8 cellular contexts compared by ENCODE assay signal in the genomic region with DNA sequence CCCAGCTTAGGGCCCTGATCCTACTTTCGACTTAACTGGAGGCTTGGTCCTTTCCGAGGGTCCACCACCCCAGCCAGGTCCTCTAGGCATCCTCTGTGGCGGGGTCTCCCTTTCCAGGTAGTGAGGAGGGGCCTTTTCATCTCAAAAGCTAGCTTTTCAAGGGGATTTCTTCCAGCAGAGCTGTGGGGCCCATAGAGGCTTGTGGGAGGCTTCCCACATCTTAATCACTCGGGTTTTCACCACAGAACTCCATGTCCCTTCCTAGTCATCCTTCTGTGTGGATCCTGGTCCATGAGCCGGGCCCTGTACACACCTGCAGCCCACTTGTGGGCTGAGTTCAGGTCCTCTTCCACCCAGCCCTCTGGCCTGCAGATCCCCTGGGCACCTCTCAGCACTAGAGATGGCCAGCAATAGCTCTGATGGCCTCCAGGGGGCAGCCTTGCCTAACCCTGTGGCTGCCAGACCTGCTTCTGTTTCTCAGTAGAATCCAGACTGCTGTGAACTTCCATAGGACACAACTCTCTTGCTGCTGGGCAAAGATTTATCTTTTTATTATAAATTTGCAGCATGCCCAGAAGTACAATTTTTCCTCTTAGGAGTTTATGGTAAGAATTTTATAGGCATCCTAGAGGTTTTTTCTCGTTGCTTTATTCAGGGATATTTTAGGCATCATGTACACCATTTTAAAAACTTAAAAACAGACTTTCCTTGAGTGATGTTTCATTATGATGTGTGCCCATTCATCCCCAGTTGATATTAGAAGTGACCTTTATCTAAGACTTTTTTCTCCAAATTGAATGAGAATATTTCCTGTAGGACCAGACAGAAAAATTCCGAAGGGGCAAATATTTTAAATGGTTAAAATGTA.
A peak's percentile ranks its signal among the peaks of the same experiment; 100 is the strongest.
DNase-seq lines count a peak whose midpoint lies in the region; ATAC-seq and TF ChIP-seq lines count a peak whose summit lies in the region.

No MANE protein-coding gene starts in this region.

- peaks cover 29% of the 10 kb centered on the region for H3K4me1 Mint-ChIP-seq in WTC11

- H3K9me3 Mint-ChIP-seq in WTC11 = peaks cover 9% of the 10 kb centered on the region

- H3K27ac Mint-ChIP-seq in WTC11 = no peak overlapping the region

- TF ChIP-seq CTCF in AG09309 (IDR thresholded peaks at IDR 0.05; ENCODE audit: control insufficient read depth, insufficient read depth, low read depth, low read length, missing control alignments) (peak; percentile 96), WTC11 (IDR thresholded peaks at IDR 0.05) (peak; percentile 93)

- H3K27me3 Mint-ChIP-seq in WTC11 (ENCODE audit: low read depth) = no peaks in the 10 kb centered on the region

- intact Hi-C loops in left colon (cut with DNase I, micrococcal nuclease) = loop anchor here in 1 of 2 donors (10.0 kb wide), 1 partner anchor 347 kb away; no protein-coding TSS in a partner anchor

- DNase-seq in AG09309 (ENCODE audit: low read depth) (peak; percentile 32), NCI-H2196 treated with DMSO at 0.1 percent for 48 hours (lab: John Stamatoyannopoulos, UW; ENCODE audit: unreplicated experiment) (peak; percentile 52), WTC11 (ENCODE audit: low spot score) (peak; percentile 64), caudate nucleus (lab: John Stamatoyannopoulos, UW) (peak in 43 of 61 donors; percentile 13 to 74 (median 35)), left colon (peak in 1 of 2 donors; percentile 59)
- DNase-seq in stimulated activated CD4-positive, alpha-beta T cell treated with anti-CD3 and anti-CD28 coated beads, Interleukin-4, amount 100 ng/mL, for 4 hours = peak; percentile 27 to 54

- H3K36me3 Mint-ChIP-seq in WTC11 = peaks cover 22% of the 10 kb centered on the region

- no peak overlapping the region for H3K4me3 Mint-ChIP-seq in WTC11

- ATAC-seq in GM18861 (IDR thresholded peaks at IDR 0.05; ENCODE audit: unreplicated experiment) = peak; percentile 86
- ATAC-seq in HG03066 (IDR thresholded peaks at IDR 0.05; ENCODE audit: low read depth, unreplicated experiment) = peak; percentile 85
- ATAC-seq in WTC11 = peak; percentile 93
- ATAC-seq in left colon = peak; percentile 94

- no peak overlapping the region for H3K27ac ChIP-seq in caudate nucleus (ENCODE audit: low read depth, low read length)

- POLR2A ChIA-PET in WTC11 (lab: Charles Lee) = no interaction called here

- CTCF ChIA-PET in WTC11 (lab: Charles Lee) = interaction anchor here (0.5 to 2.8 kb wide), 40 partner anchors 8 to 373 kb away, joined by 3 to 30 read pairs (median 4); a partner anchor contains a TSS

- no peak overlapping the region for H3K4me3 ChIP-seq in AG09309 (ENCODE audit: control insufficient read depth, low read depth, low read length)

TF ChIP-seq in WTC11, 78 proteins besides CTCF, POLR2A, EP300 and RAD21:
- TF ChIP-seq TCF7 (CRISPR knock-in tag; IDR thresholded peaks at IDR 0.05; ENCODE audit: low read depth) (no peak), CREB1 (CRISPR knock-in tag; IDR thresholded peaks at IDR 0.05) (no peak), ESRRA (CRISPR knock-in tag; IDR thresholded peaks at IDR 0.05; ENCODE audit: borderline replicate concordance) (no peak)
- TF ChIP-seq, protein P1, sequence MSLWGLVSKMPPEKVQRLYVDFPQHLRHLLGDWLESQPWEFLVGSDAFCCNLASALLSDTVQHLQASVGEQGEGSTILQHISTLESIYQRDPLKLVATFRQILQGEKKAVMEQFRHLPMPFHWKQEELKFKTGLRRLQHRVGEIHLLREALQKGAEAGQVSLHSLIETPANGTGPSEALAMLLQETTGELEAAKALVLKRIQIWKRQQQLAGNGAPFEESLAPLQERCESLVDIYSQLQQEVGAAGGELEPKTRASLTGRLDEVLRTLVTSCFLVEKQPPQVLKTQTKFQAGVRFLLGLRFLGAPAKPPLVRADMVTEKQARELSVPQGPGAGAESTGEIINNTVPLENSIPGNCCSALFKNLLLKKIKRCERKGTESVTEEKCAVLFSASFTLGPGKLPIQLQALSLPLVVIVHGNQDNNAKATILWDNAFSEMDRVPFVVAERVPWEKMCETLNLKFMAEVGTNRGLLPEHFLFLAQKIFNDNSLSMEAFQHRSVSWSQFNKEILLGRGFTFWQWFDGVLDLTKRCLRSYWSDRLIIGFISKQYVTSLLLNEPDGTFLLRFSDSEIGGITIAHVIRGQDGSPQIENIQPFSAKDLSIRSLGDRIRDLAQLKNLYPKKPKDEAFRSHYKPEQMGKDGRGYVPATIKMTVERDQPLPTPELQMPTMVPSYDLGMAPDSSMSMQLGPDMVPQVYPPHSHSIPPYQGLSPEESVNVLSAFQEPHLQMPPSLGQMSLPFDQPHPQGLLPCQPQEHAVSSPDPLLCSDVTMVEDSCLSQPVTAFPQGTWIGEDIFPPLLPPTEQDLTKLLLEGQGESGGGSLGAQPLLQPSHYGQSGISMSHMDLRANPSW (CRISPR knock-in tag; conservative IDR thresholded peaks at IDR 0.05; ENCODE audit: low read depth) = no peak
